Comparison of ENCODE assay signal across 1 cellular context in genomic region chr4:140523857-140524742, GRCh38.
A peak's percentile ranks its signal among the peaks of the same experiment; 100 is the strongest.
TF ChIP-seq lines count a peak whose summit lies in the region.

TSS of gene ELMOD2 (plus strand) at chr4:140524168. CDS start at chr4:140525429, 1,261 bp downstream.

TF ChIP-seq in HepG2, 621 proteins besides CTCF, POLR2A, EP300 and RAD21 (continued from another document and continues in another):
- peak; percentile 57; the same call in 1 of the 2 replicates for TF ChIP-seq AHDC1 (CRISPR knock-in tag; IDR thresholded peaks at IDR 0.05; ENCODE audit: borderline replicate concordance)
- TF ChIP-seq MXI1 (IDR thresholded peaks at IDR 0.05; ENCODE audit: borderline replicate concordance, low read depth, low read length): peak; percentile 98
- TF ChIP-seq ZNF629 (CRISPR knock-in tag; conservative IDR thresholded peaks at IDR 0.05): 0 out of 2 replicates have a peak, but pooled peaks have one; percentile 6
- TF ChIP-seq ZSCAN30 (CRISPR knock-in tag; IDR thresholded peaks at IDR 0.05): no peak
- peak; percentile 98 for TF ChIP-seq ASH2L (IDR thresholded peaks at IDR 0.05; ENCODE audit: insufficient read length, low read depth, low read length)
- no peak for TF ChIP-seq ATF5 (CRISPR knock-in tag; IDR thresholded peaks at IDR 0.05; ENCODE audit: low read depth)
- TF ChIP-seq ZNF800 (CRISPR knock-in tag; IDR thresholded peaks at IDR 0.05): peak; percentile 92
- TF ChIP-seq ZNF580 (CRISPR knock-in tag; IDR thresholded peaks at IDR 0.05; ENCODE audit: borderline replicate concordance, low read depth): peak; percentile 52; the same call in 1 of the 2 replicates
- TF ChIP-seq ZFP90 (CRISPR knock-in tag; IDR thresholded peaks at IDR 0.05; ENCODE audit: borderline replicate concordance): peak; percentile 91; the same call in 1 of the 2 replicates
- TF ChIP-seq KAT8 (CRISPR knock-in tag; IDR thresholded peaks at IDR 0.05): peak; percentile 87
- TF ChIP-seq U2AF2 (IDR thresholded peaks at IDR 0.05; ENCODE audit: low read depth, low read length): 0 out of 2 replicates have a peak, but pooled peaks have one; percentile 64
- TF ChIP-seq NFKB2 (CRISPR knock-in tag; IDR thresholded peaks at IDR 0.05; ENCODE audit: borderline replicate concordance): peak; percentile 88; the same call in 1 of the 2 replicates
- TF ChIP-seq KLF9 (CRISPR knock-in tag; IDR thresholded peaks at IDR 0.05; ENCODE audit: low read depth): no peak
- no peak for TF ChIP-seq DBP (CRISPR knock-in tag; IDR thresholded peaks at IDR 0.05; ENCODE audit: not compliant biosample characterization)
- peak; percentile 80; the same call in 1 of the 2 replicates for TF ChIP-seq ZSCAN9 (CRISPR knock-in tag; IDR thresholded peaks at IDR 0.05; ENCODE audit: borderline replicate concordance)
- TF ChIP-seq CHCHD3 (CRISPR knock-in tag; IDR thresholded peaks at IDR 0.05): no peak
- no peak for TF ChIP-seq NFIC (IDR thresholded peaks at IDR 0.05; ENCODE audit: low read length)
- no peak for TF ChIP-seq ZNF816 (CRISPR knock-in tag; IDR thresholded peaks at IDR 0.05; ENCODE audit: borderline replicate concordance)
- no peak for TF ChIP-seq ETV6 (CRISPR knock-in tag; conservative IDR thresholded peaks at IDR 0.05)
- no peak for TF ChIP-seq ZNF770 (CRISPR knock-in tag; IDR thresholded peaks at IDR 0.05)
- peak; percentile 87 for TF ChIP-seq THAP11 (CRISPR knock-in tag; IDR thresholded peaks at IDR 0.05)
- peak; percentile 85 for TF ChIP-seq ZNF547 (CRISPR knock-in tag; IDR thresholded peaks at IDR 0.05)
- peak; percentile 42; the same call in 1 of the 2 replicates for TF ChIP-seq MXD3 (CRISPR knock-in tag; IDR thresholded peaks at IDR 0.05)
- no peak for TF ChIP-seq GPBP1L1 (CRISPR knock-in tag; IDR thresholded peaks at IDR 0.05)
- peak; percentile 91 for TF ChIP-seq HOMEZ (CRISPR knock-in tag; IDR thresholded peaks at IDR 0.05; ENCODE audit: low read depth)
- no peak; the same call in 1 of the 2 replicates for TF ChIP-seq EEA1 (CRISPR knock-in tag; IDR thresholded peaks at IDR 0.05; ENCODE audit: borderline replicate concordance)
- TF ChIP-seq MEIS1 (CRISPR knock-in tag; IDR thresholded peaks at IDR 0.05; ENCODE audit: borderline replicate concordance): no peak; the same call in 1 of the 2 replicates
- no peak for TF ChIP-seq PREB (CRISPR knock-in tag; IDR thresholded peaks at IDR 0.05)
- TF ChIP-seq CREBL2 (CRISPR knock-in tag; IDR thresholded peaks at IDR 0.05; ENCODE audit: borderline replicate concordance): no peak
- TF ChIP-seq ZNF883 (CRISPR knock-in tag; IDR thresholded peaks at IDR 0.05; ENCODE audit: not compliant biosample characterization): peak; percentile 78
- TF ChIP-seq KDM5A (IDR thresholded peaks at IDR 0.05; ENCODE audit: borderline replicate concordance, low read length): peak; percentile 79; the same call in 1 of the 2 replicates
- TF ChIP-seq IKZF4 (CRISPR knock-in tag; IDR thresholded peaks at IDR 0.05; ENCODE audit: borderline replicate concordance, low read depth, not compliant biosample characterization): peak; percentile 80
- peak; percentile 43; the same call in 1 of the 2 replicates for TF ChIP-seq ERF (CRISPR knock-in tag; IDR thresholded peaks at IDR 0.05)
- TF ChIP-seq HCFC1 (IDR thresholded peaks at IDR 0.05; ENCODE audit: low read depth, low read length): 0 out of 2 replicates have a peak, but pooled peaks have one; percentile 3
- no peak for TF ChIP-seq ZNF253 (CRISPR knock-in tag; IDR thresholded peaks at IDR 0.05; ENCODE audit: borderline replicate concordance)
- peak; percentile 92 for TF ChIP-seq KDM2A (CRISPR knock-in tag; IDR thresholded peaks at IDR 0.05; ENCODE audit: borderline replicate concordance, low read depth)
- no peak for TF ChIP-seq JDP2 (CRISPR knock-in tag; IDR thresholded peaks at IDR 0.05; ENCODE audit: borderline replicate concordance)
